Comparison of ENCODE assay signal across 16 cellular contexts in genomic region chr5:87877023-87877422, GRCh38.
DNase-seq lines count a peak whose midpoint lies in the region; ATAC-seq and TF ChIP-seq lines count a peak whose summit lies in the region.
"Had no signal": no experiment of that assay in that cellular context is flagged by ENCODE, and none has a peak within 500 bp of the region (broad histone marks: within the 10 kb centered on the region; RNA-seq: fewer than 3 reads in every experiment).

No MANE protein-coding gene starts in this region.

- peak; percentile 55 for ATAC-seq in GM18519 (IDR thresholded peaks at IDR 0.05; ENCODE audit: low FRiP score, unreplicated experiment)
- peak; percentile 55 for ATAC-seq in GM21723 (IDR thresholded peaks at IDR 0.05; ENCODE audit: unreplicated experiment)
- ATAC-seq: A549, T-cell had no signal

- H3K4me3 ChIP-seq in Loucy (ENCODE audit: low read length, poor library complexity, severe bottlenecking), result peak overlapping the region; percentile 11
- H3K4me3 ChIP-seq in PC-9, result no peak overlapping the region
- H3K4me3 ChIP-seq in GM23248, result no peak overlapping the region
- H3K4me3 ChIP-seq in colonic mucosa, result no peak overlapping the region
- no peak overlapping the region for H3K4me3 ChIP-seq in SJCRH30
- H3K4me3 ChIP-seq: A549, SK-N-MC had no signal

- 3 to 7% methylated on average over 1 of the region's 1 CpG for WGBS in GM23248 (ENCODE audit: low coverage in 1 of 2, low lambda C conversion rate in 2 of 2, missing lambda C conversion rate in 2 of 2), 2 experiments

- in situ Hi-C loops in GM23248 (cut with MboI), result no loop called here

- H3K4me2 ChIP-seq in Loucy (ENCODE audit: low read depth, low read length, poor library complexity, severe bottlenecking) (peak overlapping the region; percentile 52), PC-9 (peak overlapping the region; percentile 16), GM23248 (ENCODE audit: unreplicated experiment) (no peak overlapping the region)
- H3K4me2 ChIP-seq: A549 had no signal

- peak overlapping the region; percentile 38 for H2AFZ ChIP-seq in Loucy (ENCODE audit: low read length)
- 0 out of 2 replicates have a peak overlapping the region, but pooled peaks have one; percentile 68 for H2AFZ ChIP-seq in PC-9
- H2AFZ ChIP-seq in GM23248, result no peak overlapping the region

- H3K27me3 ChIP-seq in Loucy (ENCODE audit: insufficient read depth, low read length, poor library complexity, severe bottlenecking), result no peaks in the 10 kb centered on the region
- no peaks in the 10 kb centered on the region for H3K27me3 ChIP-seq in PC-9 (ENCODE audit: insufficient read depth, low read depth)
- H3K27me3 ChIP-seq in GM23248 (replicated peaks; ENCODE audit: insufficient read depth), result no peaks in the 10 kb centered on the region
- no peaks in the 10 kb centered on the region for H3K27me3 ChIP-seq in colonic mucosa
- no peaks in the 10 kb centered on the region; the same call in 1 of the 2 replicates for H3K27me3 ChIP-seq in SJCRH30

- no peaks in the 10 kb centered on the region for H4K20me1 ChIP-seq in Loucy (ENCODE audit: insufficient read depth, low read length, poor library complexity, severe bottlenecking)
- H4K20me1 ChIP-seq in PC-9 (ENCODE audit: insufficient read depth), result no peaks in the 10 kb centered on the region
- H4K20me1 ChIP-seq in GM23248 (ENCODE audit: insufficient read depth), result no peaks in the 10 kb centered on the region

- TF ChIP-seq CTCF in Loucy (conservative IDR thresholded peaks at IDR 0.05; ENCODE audit: low read length) (no peak), PC-9 (conservative IDR thresholded peaks at IDR 0.05) (no peak), colonic mucosa (IDR thresholded peaks at IDR 0.05) (no peak)

- no TSS peak for BruUV-seq in PC-9 (replicated peaks; lab: Mats Ljungman, UMichigan)

- intact Hi-C loops in PC-9 (cut with micrococcal nuclease; ENCODE audit: unreplicated experiment) (no loop called here), colonic mucosa (cut with DNase I) (no loop called here)

- CTCF ChIA-PET in PC-9 (lab: Charles Lee), result no interaction called here

- H3K9ac ChIP-seq in Loucy (ENCODE audit: low read depth, low read length, poor library complexity, severe bottlenecking), result no peak overlapping the region
- H3K9ac ChIP-seq in GM23248, result no peak overlapping the region
- no peak overlapping the region for H3K9ac ChIP-seq in colonic mucosa (ENCODE audit: low read depth in 2 of 2, low read length in 2 of 2)

- POLR2A ChIA-PET in PC-9 (lab: Charles Lee; ENCODE audit: unreplicated experiment), result no interaction called here

- H3K27ac ChIP-seq in PC-9 (no peak overlapping the region), GM23248 (no peak overlapping the region), colonic mucosa (no peak overlapping the region), SJCRH30 (no peak overlapping the region)
- H3K27ac ChIP-seq: A549, SK-N-MC had no signal

- no peaks in the 10 kb centered on the region for H3F3A ChIP-seq in Loucy (ENCODE audit: low read depth)
- H3F3A ChIP-seq in PC-9 (ENCODE audit: insufficient read depth, low read depth), result no peaks in the 10 kb centered on the region
- H3F3A ChIP-seq in GM23248 (ENCODE audit: insufficient read depth), result no peaks in the 10 kb centered on the region

- DNase-seq in PC-9, result no peak
- DNase-seq in NCI-H1694 (lab: John Stamatoyannopoulos, UW), result no peak
- no peak for DNase-seq in GM23248
- DNase-seq in colonic mucosa, result no peak
- DNase-seq in SJCRH30, result no peak
- DNase-seq: CD4-positive, alpha-beta memory T cell; GOT3; NCI-H187 treated with DMSO at 0.1 percent for 48 hours; NCI-H2227 treated with DMSO at 0.1 percent for 48 hours; Right ventricle myocardium superior; T-cell had no signal

- H3K9me3 ChIP-seq in Loucy (ENCODE audit: insufficient read depth, low read depth, low read length), result no peaks in the 10 kb centered on the region
- peaks cover 3% of the 10 kb centered on the region; the same call in 1 of the 2 replicates for H3K9me3 ChIP-seq in PC-9 (ENCODE audit: insufficient read depth, low read depth)
- no peaks in the 10 kb centered on the region for H3K9me3 ChIP-seq in GM23248 (ENCODE audit: low read depth)
- H3K9me3 ChIP-seq in colonic mucosa, result no peaks in the 10 kb centered on the region
- peaks cover 3% of the 10 kb centered on the region; the same call in 1 of the 2 replicates for H3K9me3 ChIP-seq in SJCRH30 (replicated peaks)
- H3K9me3 ChIP-seq: A549 had no signal

- H3K9me2 ChIP-seq in Loucy (replicated peaks; ENCODE audit: low read depth, low read length), result no peaks in the 10 kb centered on the region
- no peaks in the 10 kb centered on the region for H3K9me2 ChIP-seq in PC-9 (ENCODE audit: insufficient read depth)
- no peaks in the 10 kb centered on the region for H3K9me2 ChIP-seq in GM23248 (ENCODE audit: insufficient read depth)

- no peaks in the 10 kb centered on the region for H3K36me3 ChIP-seq in Loucy (ENCODE audit: insufficient read depth, low read length)
- H3K36me3 ChIP-seq in PC-9 (ENCODE audit: low read depth), result no peaks in the 10 kb centered on the region
- no peaks in the 10 kb centered on the region for H3K36me3 ChIP-seq in GM23248 (ENCODE audit: low read depth)
- H3K36me3 ChIP-seq in colonic mucosa, result no peaks in the 10 kb centered on the region
- no peaks in the 10 kb centered on the region for H3K36me3 ChIP-seq in SJCRH30

- H3K4me1 ChIP-seq in Loucy (ENCODE audit: insufficient read depth, low read length, poor library complexity, severe bottlenecking), result peaks cover 12% of the 10 kb centered on the region
- H3K4me1 ChIP-seq in PC-9 (replicated peaks; ENCODE audit: insufficient read depth), result no peaks in the 10 kb centered on the region
- no peaks in the 10 kb centered on the region for H3K4me1 ChIP-seq in GM23248 (ENCODE audit: insufficient read depth)
- H3K4me1 ChIP-seq in colonic mucosa, result no peaks in the 10 kb centered on the region
- H3K4me1 ChIP-seq in SJCRH30, result no peaks in the 10 kb centered on the region
- H3K4me1 ChIP-seq: A549 had no signal

- H3K79me2 ChIP-seq in Loucy (ENCODE audit: insufficient read depth, low read length) (no peaks in the 10 kb centered on the region), PC-9 (ENCODE audit: low read depth) (no peaks in the 10 kb centered on the region), GM23248 (ENCODE audit: insufficient read depth) (no peaks in the 10 kb centered on the region)
